ENCODE assay signal across 12 cellular contexts in genomic region chr9:32587901-32588300, GRCh38. TPM values are rescaled to one million over a fixed set of nuclear protein-coding genes. Genes with fewer than 3 reads are reported as not detected.
DNase-seq lines count a peak whose midpoint lies in the region; ATAC-seq lines count a peak whose summit lies in the region.
"Had no signal": no experiment of that assay in that cellular context is flagged by ENCODE, and none has a peak within 500 bp of the region (broad histone marks: within the 10 kb centered on the region; RNA-seq: fewer than 3 reads in every experiment).

No MANE protein-coding gene starts in this region.

- peak; percentile 78 for ATAC-seq in HG03432 (IDR thresholded peaks at IDR 0.05; ENCODE audit: unreplicated experiment)
- ATAC-seq: stimulated activated memory B cell treated with anti-CD40 and anti-IgM and Interleukin-4, amounts not matched to agents 10 μg/mL and 1 μg/mL and 100 μg/mL, for 72 hours had no signal

- no peaks in the 10 kb centered on the region for H3K36me3 Mint-ChIP-seq in activated T-helper 2 cell treated with anti-CD3 and anti-CD28 coated beads, Interferon-gamma antibody, Interleukin-2, Interleukin-4, amounts not matched to agents 10 μg/mL and 5 μg/mL and 100 μg/mL, durations not matched to agents 14 hours and 24 hours and 36 hours (ENCODE audit: low read depth)
- H3K36me3 Mint-ChIP-seq: stimulated activated memory B cell treated with anti-CD40 and anti-IgM and Interleukin-4, amounts not matched to agents 10 μg/mL and 1 μg/mL and 100 μg/mL, for 72 hours had no signal

- H3K27me3 Mint-ChIP-seq in activated T-helper 2 cell treated with anti-CD3 and anti-CD28 coated beads, Interferon-gamma antibody, Interleukin-2, Interleukin-4, amounts not matched to agents 10 μg/mL and 5 μg/mL and 100 μg/mL, durations not matched to agents 14 hours and 24 hours and 36 hours (ENCODE audit: low read depth) = peaks cover 17% of the 10 kb centered on the region

- intact Hi-C loops in activated T-helper 2 cell treated with anti-CD3 and anti-CD28 coated beads, Interferon-gamma antibody, Interleukin-2, Interleukin-4, amounts not matched to agents 10 μg/mL and 5 μg/mL and 100 μg/mL, durations not matched to agents 14 hours and 24 hours and 36 hours (cut with micrococcal nuclease) = loop anchor here (2.0 kb wide), 1 partner anchor 381 kb away; no protein-coding TSS in a partner anchor

- peak; percentile 8 to 13 for DNase-seq in activated CD4-positive, alpha-beta T cell treated with anti-CD3 and anti-CD28 coated beads, Interleukin-2, amount 50 U/mL, for 48 hours
- DNase-seq in activated CD4-positive, alpha-beta T cell treated with anti-CD3 and anti-CD28 coated beads for 4 hours = no peak
- peak; percentile 80 for DNase-seq in myocyte (ENCODE audit: low read depth)
- no peak for DNase-seq in activated T-helper 2 cell treated with anti-CD3 and anti-CD28 coated beads, Interferon-gamma antibody, Interleukin-2, Interleukin-4, amounts not matched to agents 10 μg/mL and 5 μg/mL and 100 μg/mL, durations not matched to agents 14 hours and 24 hours and 36 hours (ENCODE audit: low spot score)
- DNase-seq in kidney tubule cell (ENCODE audit: low spot score) = no peak
- DNase-seq: NCI-H1105, NCI-H510A treated with DMSO at 0.1 percent for 48 hours, SHP77 had no signal

- peaks cover 2% of the 10 kb centered on the region for H3K4me1 Mint-ChIP-seq in activated T-helper 2 cell treated with anti-CD3 and anti-CD28 coated beads, Interferon-gamma antibody, Interleukin-2, Interleukin-4, amounts not matched to agents 10 μg/mL and 5 μg/mL and 100 μg/mL, durations not matched to agents 14 hours and 24 hours and 36 hours (ENCODE audit: low read depth)
- H3K4me1 Mint-ChIP-seq: stimulated activated memory B cell treated with anti-CD40 and anti-IgM and Interleukin-4, amounts not matched to agents 10 μg/mL and 1 μg/mL and 100 μg/mL, for 72 hours had no signal

- no peak overlapping the region for H3K4me3 Mint-ChIP-seq in activated T-helper 2 cell treated with anti-CD3 and anti-CD28 coated beads, Interferon-gamma antibody, Interleukin-2, Interleukin-4, amounts not matched to agents 10 μg/mL and 5 μg/mL and 100 μg/mL, durations not matched to agents 14 hours and 24 hours and 36 hours (ENCODE audit: low read depth)
- H3K4me3 Mint-ChIP-seq: dendritic cell treated with granulocyte-macrophage colony-stimulating factor and Interleukin-4, amounts not matched to agents 40 ng/mL and 50 ng/mL, for 4 days; stimulated activated memory B cell treated with anti-CD40 and anti-IgM and Interleukin-4, amounts not matched to agents 10 μg/mL and 1 μg/mL and 100 μg/mL, for 72 hours had no signal

- H3K9me3 Mint-ChIP-seq in activated T-helper 2 cell treated with anti-CD3 and anti-CD28 coated beads, Interferon-gamma antibody, Interleukin-2, Interleukin-4, amounts not matched to agents 10 μg/mL and 5 μg/mL and 100 μg/mL, durations not matched to agents 14 hours and 24 hours and 36 hours = no peaks in the 10 kb centered on the region
- H3K9me3 Mint-ChIP-seq: dendritic cell treated with granulocyte-macrophage colony-stimulating factor and Interleukin-4, amounts not matched to agents 40 ng/mL and 50 ng/mL, for 4 days; stimulated activated memory B cell treated with anti-CD40 and anti-IgM and Interleukin-4, amounts not matched to agents 10 μg/mL and 1 μg/mL and 100 μg/mL, for 72 hours had no signal

- no peak overlapping the region for H3K27ac Mint-ChIP-seq in activated T-helper 2 cell treated with anti-CD3 and anti-CD28 coated beads, Interferon-gamma antibody, Interleukin-2, Interleukin-4, amounts not matched to agents 10 μg/mL and 5 μg/mL and 100 μg/mL, durations not matched to agents 14 hours and 24 hours and 36 hours
- H3K27ac Mint-ChIP-seq: dendritic cell treated with granulocyte-macrophage colony-stimulating factor and Interleukin-4, amounts not matched to agents 40 ng/mL and 50 ng/mL, for 4 days; stimulated activated memory B cell treated with anti-CD40 and anti-IgM and Interleukin-4, amounts not matched to agents 10 μg/mL and 1 μg/mL and 100 μg/mL, for 72 hours had no signal

RNA-seq across cellular contexts. Expression of gene NDUFB6, which starts 14.9 kb away (rescaled TPM):
- total RNA-seq in myocyte = 76.1 and 78.4 TPM in 2 replicates
- 88.8 TPM for polyA plus RNA-seq in myocyte (2012)
- total RNA-seq in activated T-helper 2 cell treated with anti-CD3 and anti-CD28 coated beads, Interferon-gamma antibody, Interleukin-2, Interleukin-4, amounts not matched to agents 10 μg/mL and 5 μg/mL and 100 μg/mL, durations not matched to agents 14 hours and 24 hours and 36 hours = 43.9 and 47.4 TPM in 2 replicates

RNA-seq across cellular contexts. Expression of gene TOPORS, which starts 35.5 kb away (rescaled TPM):
- total RNA-seq in myocyte = 23.4 and 24.6 TPM in 2 replicates
- 6.7 TPM for polyA plus RNA-seq in myocyte (2012)
- 15.7 and 16.2 TPM in 2 replicates for total RNA-seq in activated T-helper 2 cell treated with anti-CD3 and anti-CD28 coated beads, Interferon-gamma antibody, Interleukin-2, Interleukin-4, amounts not matched to agents 10 μg/mL and 5 μg/mL and 100 μg/mL, durations not matched to agents 14 hours and 24 hours and 36 hours

RNA-seq across cellular contexts. Expression of gene SMIM27, which starts 35.8 kb away (rescaled TPM):
- total RNA-seq in myocyte = 6.2 and 6.5 TPM in 2 replicates
- 41.7 TPM for polyA plus RNA-seq in myocyte (2012)
- total RNA-seq in activated T-helper 2 cell treated with anti-CD3 and anti-CD28 coated beads, Interferon-gamma antibody, Interleukin-2, Interleukin-4, amounts not matched to agents 10 μg/mL and 5 μg/mL and 100 μg/mL, durations not matched to agents 14 hours and 24 hours and 36 hours = 14.2 and 15.5 TPM in 2 replicates

RNA-seq across cellular contexts. Expression of gene TAF1L, which starts 47.6 kb away (rescaled TPM):
- 0.03 and 0.05 TPM in 2 replicates for total RNA-seq in myocyte
- not detected for polyA plus RNA-seq in myocyte (2012)
- total RNA-seq in activated T-helper 2 cell treated with anti-CD3 and anti-CD28 coated beads, Interferon-gamma antibody, Interleukin-2, Interleukin-4, amounts not matched to agents 10 μg/mL and 5 μg/mL and 100 μg/mL, durations not matched to agents 14 hours and 24 hours and 36 hours = not detected in 2 replicates
- total RNA-seq: A673 had no signal

Comparison
In these comparisons a context has a peak if more than half of its experiments do, and no peak if none do; other contexts are left out.
1. DNase-seq: peak in activated CD4-positive, alpha-beta T cell treated with anti-CD3 and anti-CD28 coated beads, Interleukin-2, amount 50 U/mL, for 48 hours (2 of 2) and myocyte (single experiment); none in activated CD4-positive, alpha-beta T cell treated with anti-CD3 and anti-CD28 coated beads for 4 hours (0 of 2), activated T-helper 2 cell treated with anti-CD3 and anti-CD28 coated beads, Interferon-gamma antibody, Interleukin-2, Interleukin-4, amounts not matched to agents 10 μg/mL and 5 μg/mL and 100 μg/mL, durations not matched to agents 14 hours and 24 hours and 36 hours (single experiment) and kidney tubule cell (single experiment).